In genomic region chr2:61181382-61182058, GRCh38 we compare ENCODE assay signal across 12 cellular contexts. TPM values are rescaled to one million over a fixed set of nuclear protein-coding genes. Genes with fewer than 3 reads are reported as not detected.
DNase-seq lines count a peak whose midpoint lies in the region; ATAC-seq and TF ChIP-seq lines count a peak whose summit lies in the region.
"Had no signal": no experiment of that assay in that cellular context is flagged by ENCODE, and none has a peak within 500 bp of the region (broad histone marks: within the 10 kb centered on the region; RNA-seq: fewer than 3 reads in every experiment).

No MANE protein-coding gene starts in this region.

- ATAC-seq in natural killer cell, result no peak
- ATAC-seq in GM19035 (IDR thresholded peaks at IDR 0.05; ENCODE audit: unreplicated experiment), result no peak
- ATAC-seq in HG03571 (IDR thresholded peaks at IDR 0.05; ENCODE audit: unreplicated experiment), result no peak
- ATAC-seq in HG02588 (IDR thresholded peaks at IDR 0.05; ENCODE audit: unreplicated experiment), result no peak
- ATAC-seq in HG03135 (IDR thresholded peaks at IDR 0.05; ENCODE audit: unreplicated experiment), result no peak
- ATAC-seq: body of pancreas, lower lobe of right lung had no signal

- TF ChIP-seq CTCF in natural killer cell (IDR thresholded peaks at IDR 0.05), result no peak

- H3K27ac Mint-ChIP-seq in IgD-negative memory B cell (peak overlapping the region in 2 of 3 donors; percentile 53 to 84), natural killer cell (peak overlapping the region; percentile 61 to 97)

- DNase-seq in cerebellar cortex (ENCODE audit: low spot score), result peak; percentile 42
- no peak for DNase-seq in natural killer cell
- DNase-seq: activated CD4-positive, CD25-positive, alpha-beta regulatory T cell treated with anti-CD3 and anti-CD28 coated beads, Interleukin-2, amount 50 U/mL, for 72 hours; body of pancreas; DMS53; lower lobe of right lung had no signal

- peaks cover 45 to 69% (median 58%) of the 10 kb centered on the region in 11 experiments for H3K36me3 ChIP-seq in BLaER1 treated with 17β-estradiol and CSF1 and Interleukin-3, amounts not matched to agents 10 nM and 100 nM

- peak overlapping the region; percentile 94 to 99 (median 97) for H3K4me2 ChIP-seq in BLaER1 treated with 17β-estradiol and CSF1 and Interleukin-3, amounts not matched to agents 10 nM and 100 nM

- H4K20me1 ChIP-seq in BLaER1 treated with 17β-estradiol and CSF1 and Interleukin-3, amounts not matched to agents 10 nM and 100 nM, result peaks cover 3 to 65% (median 47%) of the 10 kb centered on the region in 11 experiments; a peak in 17 of 22 replicates

- H3K27me3 Mint-ChIP-seq in IgD-negative memory B cell (no peaks in the 10 kb centered on the region), natural killer cell (ENCODE audit: low read depth in 2 of 2) (no peaks in the 10 kb centered on the region)

- H3K9me3 Mint-ChIP-seq in IgD-negative memory B cell (no peaks in the 10 kb centered on the region), natural killer cell (no peaks in the 10 kb centered on the region)

- H3K9me3 ChIP-seq in BLaER1 treated with 17β-estradiol and CSF1 and Interleukin-3, amounts not matched to agents 10 nM and 100 nM (replicated peaks in 1 of 11), result no peaks in the 10 kb centered on the region; a peak in 1 of 22 replicates
- H3K9me3 ChIP-seq: body of pancreas, lower lobe of right lung had no signal

- H3K4me3 Mint-ChIP-seq in IgD-negative memory B cell (peak overlapping the region in 1 of 4 donors; percentile 24), natural killer cell (peak overlapping the region; percentile 58)

- H3K4me3 ChIP-seq in BLaER1 treated with 17β-estradiol and CSF1 and Interleukin-3, amounts not matched to agents 10 nM and 100 nM, result peak overlapping the region; percentile 36 to 77 (median 72); a peak in 19 of 20 replicates
- H3K4me3 ChIP-seq: body of pancreas, lower lobe of right lung had no signal

- peak overlapping the region; percentile 21 to 98 (median 97); a peak in 20 of 22 replicates for H3K27ac ChIP-seq in BLaER1 treated with 17β-estradiol and CSF1 and Interleukin-3, amounts not matched to agents 10 nM and 100 nM

- H3K27me3 ChIP-seq in BLaER1 treated with 17β-estradiol and CSF1 and Interleukin-3, amounts not matched to agents 10 nM and 100 nM, result no peaks in the 10 kb centered on the region
- H3K27me3 ChIP-seq: body of pancreas had no signal

- H3K4me1 Mint-ChIP-seq in IgD-negative memory B cell, result peaks cover 13 to 45% (median 31%) of the 10 kb centered on the region in 3 donors
- H3K4me1 Mint-ChIP-seq in natural killer cell, result peaks cover 76 to 82% of the 10 kb centered on the region in 2 donors

- peak overlapping the region; percentile 82 to 98 (median 96) for H3K9ac ChIP-seq in BLaER1 treated with 17β-estradiol and CSF1 and Interleukin-3, amounts not matched to agents 10 nM and 100 nM

- H3K4me1 ChIP-seq in BLaER1 treated with 17β-estradiol and CSF1 and Interleukin-3, amounts not matched to agents 10 nM and 100 nM, result peaks cover 49 to 53% (median 52%) of the 10 kb centered on the region in 10 experiments

- intact Hi-C loops in natural killer cell (cut with micrococcal nuclease), result no loop called here

- H3K36me3 Mint-ChIP-seq in IgD-negative memory B cell (peaks cover 2% of the 10 kb centered on the region), natural killer cell (peaks cover 33% of the 10 kb centered on the region)

RNA-seq across cellular contexts. Expression of gene C2orf74, which starts 19.5 kb away (rescaled TPM):
- 40.9 TPM for polyA plus RNA-seq in IgD-negative memory B cell
- total RNA-seq in natural killer cell, result 1 to 10 TPM; 5.7 to 6.1 (median 6.0) TPM
